ENCODE assay signal across 1 cellular context in the genomic region with DNA sequence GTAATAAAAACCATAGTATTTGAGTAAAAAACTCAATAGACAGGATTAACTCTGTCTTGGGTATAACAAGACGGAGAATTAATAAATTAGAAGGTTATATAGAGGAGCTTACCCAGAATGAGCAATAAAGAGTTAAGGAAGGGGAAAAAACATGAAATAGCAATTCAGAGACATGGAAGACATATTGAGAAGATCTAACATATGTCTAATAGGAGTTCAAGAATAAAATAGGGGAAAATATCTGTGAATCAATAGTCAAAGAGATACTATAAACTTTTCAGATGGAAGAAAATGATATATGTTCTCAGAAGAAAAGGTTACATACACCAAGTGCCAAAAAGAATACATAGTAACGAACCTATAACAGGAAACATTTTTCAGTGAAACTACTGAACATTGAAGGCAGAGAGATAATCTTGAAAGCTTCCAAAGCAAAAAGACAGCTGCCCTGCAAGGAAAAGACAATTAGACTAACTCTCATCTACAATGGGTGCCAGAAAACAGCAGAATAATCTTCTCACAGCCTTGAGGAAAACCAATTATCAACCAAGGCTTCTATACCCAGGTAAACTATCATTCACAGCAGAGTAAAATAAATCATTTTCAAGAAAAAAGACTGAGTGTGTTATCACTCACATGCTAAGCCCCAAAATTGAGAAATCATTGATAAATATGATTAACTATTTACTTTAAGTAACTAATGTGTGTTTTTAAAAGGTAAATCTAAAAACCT.
A peak's percentile ranks its signal among the peaks of the same experiment; 100 is the strongest.
TF ChIP-seq lines count a peak whose summit lies in the region.

No MANE protein-coding gene starts in this region.

TF ChIP-seq in HepG2, 621 proteins besides CTCF, POLR2A, EP300 and RAD21:
- TF ChIP-seq ZFP1 (CRISPR knock-in tag; IDR thresholded peaks at IDR 0.05) (peak; percentile 98), CENPT (CRISPR knock-in tag; IDR thresholded peaks at IDR 0.05; ENCODE audit: low read depth) (no peak)
